Comparison of ENCODE assay signal across 24 cellular contexts in genomic region chr14:100348779-100349708, GRCh38. TPM values are rescaled to one million over a fixed set of nuclear protein-coding genes. Genes with fewer than 3 reads are reported as not detected.
DNase-seq lines count a peak whose midpoint lies in the region; ATAC-seq and TF ChIP-seq lines count a peak whose summit lies in the region.
"Had no signal": no experiment of that assay in that cellular context is flagged by ENCODE, and none has a peak within 500 bp of the region (broad histone marks: within the 10 kb centered on the region; RNA-seq: fewer than 3 reads in every experiment).

No MANE protein-coding gene starts in this region.

- no peaks in the 10 kb centered on the region for H3K9me3 ChIP-seq in upper lobe of right lung
- H3K9me3 ChIP-seq: MG63, spleen, tibial artery had no signal

- H3K36me3 Mint-ChIP-seq in glutamatergic neuron (ENCODE audit: unreplicated experiment), result peaks cover 9% of the 10 kb centered on the region
- H3K36me3 Mint-ChIP-seq in activated T-cell treated with anti-CD3 and anti-CD28 coated beads, Interleukin-2, amount 50 U/mL, for 72 hours (ENCODE audit: insufficient read depth in 2 of 2), result peaks cover 26 to 53% of the 10 kb centered on the region in 2 donors

- peaks cover 80% of the 10 kb centered on the region for H3K36me3 ChIP-seq in upper lobe of right lung

- intact Hi-C loops in upper lobe of right lung (cut with DNase I), result no loop called here

- H3K27ac Mint-ChIP-seq in glutamatergic neuron (ENCODE audit: unreplicated experiment), result peak overlapping the region; percentile 72
- no peak overlapping the region for H3K27ac Mint-ChIP-seq in activated T-cell treated with anti-CD3 and anti-CD28 coated beads, Interleukin-2, amount 50 U/mL, for 72 hours
- H3K27ac Mint-ChIP-seq: activated CD4-positive, alpha-beta T cell treated with anti-CD3 and anti-CD28 coated beads for 36 hours; nephron; stimulated activated naive B cell treated with anti-CD40 and anti-IgM and Interleukin-4, amounts not matched to agents 10 μg/mL and 1 μg/mL and 100 μg/mL, for 72 hours had no signal

- TF ChIP-seq CTCF in glutamatergic neuron (IDR thresholded peaks at IDR 0.05; ENCODE audit: partially characterized antibody, unreplicated experiment), result no peak
- TF ChIP-seq CTCF in upper lobe of right lung (IDR thresholded peaks at IDR 0.05), result no peak

- H3K9me3 Mint-ChIP-seq in glutamatergic neuron (ENCODE audit: unreplicated experiment), result peaks cover 4% of the 10 kb centered on the region
- H3K9me3 Mint-ChIP-seq in activated T-cell treated with anti-CD3 and anti-CD28 coated beads, Interleukin-2, amount 50 U/mL, for 72 hours, result no peaks in the 10 kb centered on the region
- H3K9me3 Mint-ChIP-seq: central memory CD8-positive, alpha-beta T cell; nephron; stimulated activated naive B cell treated with anti-CD40 and anti-IgM and Interleukin-4, amounts not matched to agents 10 μg/mL and 1 μg/mL and 100 μg/mL, for 72 hours had no signal

- H3K27ac ChIP-seq in upper lobe of right lung, result no peak overlapping the region
- H3K27ac ChIP-seq: C4-2B, tibial artery had no signal

- H3K4me3 Mint-ChIP-seq in glutamatergic neuron (ENCODE audit: unreplicated experiment), result no peak overlapping the region
- H3K4me3 Mint-ChIP-seq in activated T-cell treated with anti-CD3 and anti-CD28 coated beads, Interleukin-2, amount 50 U/mL, for 72 hours, result no peak overlapping the region
- H3K4me3 Mint-ChIP-seq: activated CD4-positive, alpha-beta T cell treated with anti-CD3 and anti-CD28 coated beads for 36 hours; central memory CD8-positive, alpha-beta T cell; nephron; stimulated activated naive B cell treated with anti-CD40 and anti-IgM and Interleukin-4, amounts not matched to agents 10 μg/mL and 1 μg/mL and 100 μg/mL, for 72 hours had no signal

- H3K4me3 ChIP-seq in upper lobe of right lung, result no peak overlapping the region
- H3K4me3 ChIP-seq: MG63, spleen, tibial artery had no signal

- DNase-seq in NCI-H82 (lab: John Stamatoyannopoulos, UW), result peak; percentile 39
- no peak for DNase-seq in NCI-H82 treated with DMSO at 0.1 percent for 48 hours (lab: John Stamatoyannopoulos, UW; ENCODE audit: unreplicated experiment)
- DNase-seq in NCI-H510A treated with DMSO at 0.1 percent for 48 hours (lab: John Stamatoyannopoulos, UW), result peak; percentile 89
- no peak for DNase-seq in glutamatergic neuron
- DNase-seq in upper lobe of right lung, result no peak
- DNase-seq in stimulated activated CD4-positive, alpha-beta T cell treated with anti-CD3 and anti-CD28 coated beads, Interleukin-4, amount 100 ng/mL, for 24 hours, result no peak
- DNase-seq in activated T-cell treated with anti-CD3 and anti-CD28 coated beads, Interleukin-2, amount 50 U/mL, for 72 hours, result no peak
- DNase-seq: activated CD4-positive, alpha-beta T cell treated with anti-CD3 and anti-CD28 coated beads for 36 hours; activated gamma-delta T cell; amygdala; DMS79; hippocampal formation; MG63; stimulated activated naive B cell treated with anti-CD40 and anti-IgM and Interleukin-4, amounts not matched to agents 10 μg/mL and 1 μg/mL and 100 μg/mL, for 72 hours; SW 1271; tibial artery had no signal

- ATAC-seq in upper lobe of right lung (peak; percentile 44), HG02678 (IDR thresholded peaks at IDR 0.05; ENCODE audit: unreplicated experiment) (no peak)
- no peak for ATAC-seq in activated T-cell treated with anti-CD3 and anti-CD28 coated beads, Interleukin-2, amount 50 U/mL, for 72 hours (replicated peaks in 1 of 2)
- ATAC-seq: activated CD4-positive, alpha-beta T cell treated with anti-CD3 and anti-CD28 coated beads for 36 hours; Right ventricle myocardium inferior; stimulated activated naive B cell treated with anti-CD40 and anti-IgM and Interleukin-4, amounts not matched to agents 10 μg/mL and 1 μg/mL and 100 μg/mL, for 72 hours had no signal

- H3K4me1 ChIP-seq in upper lobe of right lung, result no peaks in the 10 kb centered on the region
- H3K4me1 ChIP-seq: tibial artery had no signal

- peaks cover 3% of the 10 kb centered on the region for H3K27me3 Mint-ChIP-seq in glutamatergic neuron (ENCODE audit: unreplicated experiment)
- H3K27me3 Mint-ChIP-seq in activated T-cell treated with anti-CD3 and anti-CD28 coated beads, Interleukin-2, amount 50 U/mL, for 72 hours (ENCODE audit: low read depth), result no peaks in the 10 kb centered on the region
- H3K27me3 Mint-ChIP-seq: activated CD4-positive, alpha-beta T cell treated with anti-CD3 and anti-CD28 coated beads for 36 hours; central memory CD8-positive, alpha-beta T cell; stimulated activated naive B cell treated with anti-CD40 and anti-IgM and Interleukin-4, amounts not matched to agents 10 μg/mL and 1 μg/mL and 100 μg/mL, for 72 hours had no signal

- peaks cover 28% of the 10 kb centered on the region for H3K4me1 Mint-ChIP-seq in glutamatergic neuron (ENCODE audit: low read depth, unreplicated experiment)
- H3K4me1 Mint-ChIP-seq in activated T-cell treated with anti-CD3 and anti-CD28 coated beads, Interleukin-2, amount 50 U/mL, for 72 hours (ENCODE audit: low read depth), result peaks cover 12% of the 10 kb centered on the region
- H3K4me1 Mint-ChIP-seq: central memory CD8-positive, alpha-beta T cell; nephron had no signal

- no peaks in the 10 kb centered on the region for H3K27me3 ChIP-seq in upper lobe of right lung
- H3K27me3 ChIP-seq: MG63, spleen, tibial artery had no signal

RNA-seq across cellular contexts. Expression of gene SLC25A47, which starts 25.9 kb away (rescaled TPM):
- total RNA-seq in glutamatergic neuron (ENCODE audit: unreplicated experiment) (not detected), upper lobe of right lung (not detected)
- not detected for total RNA-seq in activated T-cell treated with anti-CD3 and anti-CD28 coated beads, Interleukin-2, amount 50 U/mL, for 72 hours
- total RNA-seq: activated CD4-positive, alpha-beta T cell treated with anti-CD3 and anti-CD28 coated beads for 36 hours; kidney epithelial cell; mesenteric fat pad; Right ventricle myocardium inferior; spleen had no signal

RNA-seq across cellular contexts. Expression of gene WDR25, which starts 27.2 kb away (rescaled TPM):
- total RNA-seq in glutamatergic neuron (ENCODE audit: unreplicated experiment), result 9.7 TPM
- total RNA-seq in upper lobe of right lung, result 7.9 TPM
- 10 to 100 TPM; 12.5 to 13.6 TPM for total RNA-seq in activated T-cell treated with anti-CD3 and anti-CD28 coated beads, Interleukin-2, amount 50 U/mL, for 72 hours

RNA-seq across cellular contexts. Expression of gene SLC25A29, which starts 42.8 kb away (rescaled TPM):
- total RNA-seq in glutamatergic neuron (ENCODE audit: unreplicated experiment) (409 TPM), upper lobe of right lung (104 TPM)
- 10 to 100 TPM; 22.7 to 47.2 TPM for total RNA-seq in activated T-cell treated with anti-CD3 and anti-CD28 coated beads, Interleukin-2, amount 50 U/mL, for 72 hours

Comparison
In these comparisons a context has a peak if more than half of its experiments do, and no peak if none do; other contexts are left out.
1. DNase-seq: peak in NCI-H82 (single experiment) and NCI-H510A treated with DMSO at 0.1 percent for 48 hours (single experiment); none in NCI-H82 treated with DMSO at 0.1 percent for 48 hours (single experiment), glutamatergic neuron (single experiment), upper lobe of right lung (single experiment), stimulated activated CD4-positive, alpha-beta T cell treated with anti-CD3 and anti-CD28 coated beads, Interleukin-4, amount 100 ng/mL, for 24 hours (single experiment) and activated T-cell treated with anti-CD3 and anti-CD28 coated beads, Interleukin-2, amount 50 U/mL, for 72 hours (0 of 2).